In the genomic region with DNA sequence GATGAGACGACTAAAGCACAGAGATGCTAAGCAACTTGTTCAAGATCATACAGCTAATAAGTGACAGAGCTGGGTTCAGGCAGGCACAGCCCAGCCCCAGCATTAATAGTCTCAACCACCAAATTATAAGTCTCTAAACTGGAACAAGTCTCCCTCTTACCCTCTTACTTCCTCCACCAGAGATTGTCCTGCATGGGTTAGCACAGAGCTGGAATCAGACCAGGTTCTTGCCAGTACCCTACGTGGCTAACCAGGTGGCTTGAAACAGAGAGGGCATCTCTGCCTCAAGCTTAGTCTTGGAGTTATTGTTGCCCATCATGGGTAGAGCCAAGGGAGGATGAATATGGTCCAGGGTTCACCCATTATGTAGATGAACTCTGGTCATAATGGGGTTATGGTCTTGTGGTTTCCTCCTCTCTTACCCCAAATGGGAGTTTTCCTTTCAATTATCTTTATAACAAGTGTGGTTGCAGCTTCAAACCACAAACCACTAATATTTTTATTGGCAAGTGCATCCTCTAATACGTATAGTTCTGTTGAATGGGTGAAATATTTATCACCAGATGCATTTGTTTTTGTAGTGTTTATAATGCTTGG, we compare ENCODE assay signal across 22 cellular contexts. TPM values are rescaled to one million over a fixed set of nuclear protein-coding genes. Genes with fewer than 3 reads are reported as not detected.
DNase-seq lines count a peak whose midpoint lies in the region; ATAC-seq and TF ChIP-seq lines count a peak whose summit lies in the region.
"Had no signal": no experiment of that assay in that cellular context is flagged by ENCODE, and none has a peak within 500 bp of the region (broad histone marks: within the 10 kb centered on the region; RNA-seq: fewer than 3 reads in every experiment).

No MANE protein-coding gene starts in this region.

- H3K27ac ChIP-seq in CD4-positive, alpha-beta memory T cell (ENCODE audit: low read depth, low read length), result no peak overlapping the region
- H3K27ac ChIP-seq in MM.1S (ENCODE audit: low read length), result no peak overlapping the region
- H3K27ac ChIP-seq: coronary artery, neural progenitor cell, Peyer's patch, upper lobe of right lung, WERI-Rb-1 had no signal

- H3K4me3 ChIP-seq in CD4-positive, alpha-beta memory T cell (ENCODE audit: low read length in 2 of 2), result no peak overlapping the region
- no peak overlapping the region for H3K4me3 ChIP-seq in MM.1S (ENCODE audit: low read length)
- H3K4me3 ChIP-seq: coronary artery, neural progenitor cell, Peyer's patch, upper lobe of right lung had no signal

- peaks cover 24% of the 10 kb centered on the region for H3K4me1 ChIP-seq in CD4-positive, alpha-beta memory T cell (ENCODE audit: insufficient read depth, low read length)
- peaks cover 30% of the 10 kb centered on the region for H3K4me1 ChIP-seq in MM.1S (ENCODE audit: low read length)
- H3K4me1 ChIP-seq: neural progenitor cell, upper lobe of right lung had no signal

- DNase-seq in CD4-positive, alpha-beta memory T cell, result peak in 3 of 5 donors; percentile 26 to 45 (median 37)
- DNase-seq in MM.1S (peak; percentile 52), astrocyte of the hippocampus (ENCODE audit: low read depth, low spot score) (peak; percentile 68), kidney glomerular epithelial cell (lab: John Stamatoyannopoulos, UW) (peak; percentile 60), GM10266 (ENCODE audit: extremely low spot score) (no peak), SHP77 (lab: John Stamatoyannopoulos, UW) (no peak)
- no peak for DNase-seq in activated CD8-positive, alpha-beta T cell treated with anti-CD3 and anti-CD28 coated beads for 36 hours
- DNase-seq: activated CD8-positive, alpha-beta T cell treated with anti-CD3 and anti-CD28 coated beads, Interleukin-2, amount 10 ng/mL, durations not matched to agents 7 days and 5 days; amniotic stem cell; GDM1; head of caudate nucleus; mesendoderm; NCI-H2081 treated with DMSO at 0.1 percent for 48 hours; NCI-H526; Peyer's patch; stimulated activated naive CD4-positive, alpha-beta T cell; upper lobe of right lung; WERI-Rb-1 had no signal

- no peak overlapping the region for H3K9ac ChIP-seq in MM.1S (ENCODE audit: low read length)
- H3K9ac ChIP-seq: neural progenitor cell had no signal

- H3K4me3 Mint-ChIP-seq in CD4-positive, alpha-beta memory T cell, result peak overlapping the region in 2 of 8 donors; percentile 19 to 29
- H3K4me3 Mint-ChIP-seq in activated CD8-positive, alpha-beta T cell treated with anti-CD3 and anti-CD28 coated beads for 36 hours, result no peak overlapping the region
- H3K4me3 Mint-ChIP-seq: activated CD8-positive, alpha-beta T cell treated with anti-CD3 and anti-CD28 coated beads, Interleukin-2, amount 10 ng/mL, durations not matched to agents 7 days and 5 days; neural progenitor cell had no signal

- H3K9me3 ChIP-seq in CD4-positive, alpha-beta memory T cell (ENCODE audit: control insufficient read depth in 1 of 2, low read length in 2 of 2), result no peaks in the 10 kb centered on the region
- no peaks in the 10 kb centered on the region for H3K9me3 ChIP-seq in MM.1S (replicated peaks; ENCODE audit: insufficient read depth, low read length)
- H3K9me3 ChIP-seq: Peyer's patch, upper lobe of right lung had no signal

- no peaks in the 10 kb centered on the region for H3K36me3 ChIP-seq in CD4-positive, alpha-beta memory T cell (ENCODE audit: insufficient read depth, low read length)
- H3K36me3 ChIP-seq in MM.1S (replicated peaks; ENCODE audit: insufficient read depth, low read length), result no peaks in the 10 kb centered on the region
- H3K36me3 ChIP-seq: neural progenitor cell, Peyer's patch, upper lobe of right lung, WERI-Rb-1 had no signal

- H3K27me3 ChIP-seq in CD4-positive, alpha-beta memory T cell (ENCODE audit: insufficient read depth, low read length), result peaks cover 10% of the 10 kb centered on the region
- H3K27me3 ChIP-seq in MM.1S (replicated peaks; ENCODE audit: insufficient read depth, low read length), result no peaks in the 10 kb centered on the region; the same call in 1 of the 2 replicates
- H3K27me3 ChIP-seq: Peyer's patch had no signal

- no peaks in the 10 kb centered on the region for H4K20me1 ChIP-seq in MM.1S (ENCODE audit: insufficient read depth, low read length)

- ATAC-seq in GM21723 (IDR thresholded peaks at IDR 0.05; ENCODE audit: unreplicated experiment), result no peak
- ATAC-seq in activated CD8-positive, alpha-beta T cell treated with anti-CD3 and anti-CD28 coated beads for 36 hours, result no peak
- ATAC-seq: activated CD8-positive, alpha-beta T cell treated with anti-CD3 and anti-CD28 coated beads, Interleukin-2, amount 10 ng/mL, durations not matched to agents 7 days and 5 days; activated T-helper 17 cell treated with anti-CD3 and anti-CD28 coated beads, Interleukin-2, amount 50 U/mL, for 72 hours; upper lobe of right lung had no signal

- H3K9me2 ChIP-seq in MM.1S (replicated peaks; ENCODE audit: insufficient read depth, low read length), result no peaks in the 10 kb centered on the region

- intact Hi-C loops in CD4-positive, alpha-beta memory T cell (cut with micrococcal nuclease), result no loop called here
- intact Hi-C loops in activated CD8-positive, alpha-beta T cell treated with anti-CD3 and anti-CD28 coated beads for 36 hours (cut with micrococcal nuclease), result no loop called here

- H3K79me2 ChIP-seq in MM.1S (ENCODE audit: low read length), result no peaks in the 10 kb centered on the region

- no peak overlapping the region for H3K4me2 ChIP-seq in MM.1S (ENCODE audit: low read depth, low read length)
- H3K4me2 ChIP-seq: neural progenitor cell had no signal

- H3K27ac Mint-ChIP-seq in CD4-positive, alpha-beta memory T cell, result peak overlapping the region in 2 of 7 donors; percentile 14 to 47
- no peak overlapping the region for H3K27ac Mint-ChIP-seq in activated CD8-positive, alpha-beta T cell treated with anti-CD3 and anti-CD28 coated beads for 36 hours
- H3K27ac Mint-ChIP-seq: activated CD8-positive, alpha-beta T cell treated with anti-CD3 and anti-CD28 coated beads, Interleukin-2, amount 10 ng/mL, durations not matched to agents 7 days and 5 days; neural progenitor cell had no signal

- peaks cover 0 to 2% (median 0%) of the 10 kb centered on the region in 8 donors for H3K9me3 Mint-ChIP-seq in CD4-positive, alpha-beta memory T cell
- no peaks in the 10 kb centered on the region for H3K9me3 Mint-ChIP-seq in activated CD8-positive, alpha-beta T cell treated with anti-CD3 and anti-CD28 coated beads for 36 hours
- H3K9me3 Mint-ChIP-seq: activated T-helper 17 cell treated with anti-CD3 and anti-CD28 coated beads, Interleukin-2, amount 50 U/mL, for 72 hours; neural progenitor cell had no signal

- no peak overlapping the region for H2AFZ ChIP-seq in MM.1S (ENCODE audit: low read length)
- H2AFZ ChIP-seq: neural progenitor cell had no signal

- POLR2A ChIA-PET in CD4-positive, alpha-beta memory T cell (lab: Charles Lee; ENCODE audit: partially characterized antibody), result interaction anchor here (0.7 to 2.9 kb wide), 7 partner anchors 9 to 551 kb away, joined by 3 to 21 read pairs (median 3); partner anchors contain the start of genes TRMO and XPA
- POLR2A ChIA-PET in activated CD8-positive, alpha-beta T cell treated with anti-CD3 and anti-CD28 coated beads for 36 hours (lab: Charles Lee), result no interaction called here

- peaks cover 18% of the 10 kb centered on the region for H3F3A ChIP-seq in MM.1S (ENCODE audit: insufficient read depth, low read length)

- CTCF ChIA-PET in CD4-positive, alpha-beta memory T cell (lab: Charles Lee; ENCODE audit: partially characterized antibody), result interaction anchor here (0.8 to 2.0 kb wide), 8 partner anchors 9 to 217 kb away, joined by 3 to 10 read pairs (median 3); no protein-coding TSS in a partner anchor
- CTCF ChIA-PET in activated CD8-positive, alpha-beta T cell treated with anti-CD3 and anti-CD28 coated beads for 36 hours (lab: Charles Lee), result interaction anchor here (1.2 to 2.9 kb wide), 3 partner anchors 18 to 196 kb away, joined by 3 to 24 read pairs (median 3); no protein-coding TSS in a partner anchor

- no peak for TF ChIP-seq CTCF in MM.1S (IDR thresholded peaks at IDR 0.05; ENCODE audit: low read length)
- no peak for TF ChIP-seq CTCF in GM10266 (IDR thresholded peaks at IDR 0.05; ENCODE audit: control insufficient read depth, insufficient read depth, low read depth, missing control alignments)
- TF ChIP-seq CTCF in activated CD8-positive, alpha-beta T cell treated with anti-CD3 and anti-CD28 coated beads for 36 hours (IDR thresholded peaks at IDR 0.05), result no peak

- no peaks in the 10 kb centered on the region for H3K36me3 Mint-ChIP-seq in CD4-positive, alpha-beta memory T cell
- no peaks in the 10 kb centered on the region for H3K36me3 Mint-ChIP-seq in activated CD8-positive, alpha-beta T cell treated with anti-CD3 and anti-CD28 coated beads for 36 hours (ENCODE audit: low read depth)
- H3K36me3 Mint-ChIP-seq: neural progenitor cell had no signal

- peaks cover 15 to 39% (median 24%) of the 10 kb centered on the region in 4 donors for H3K4me1 Mint-ChIP-seq in CD4-positive, alpha-beta memory T cell
- H3K4me1 Mint-ChIP-seq in activated CD8-positive, alpha-beta T cell treated with anti-CD3 and anti-CD28 coated beads for 36 hours (ENCODE audit: low read depth), result peaks cover 13% of the 10 kb centered on the region

- peaks cover 4% of the 10 kb centered on the region in 2 donors for H3K27me3 Mint-ChIP-seq in CD4-positive, alpha-beta memory T cell
- H3K27me3 Mint-ChIP-seq in activated CD8-positive, alpha-beta T cell treated with anti-CD3 and anti-CD28 coated beads for 36 hours, result peaks cover 4% of the 10 kb centered on the region
- H3K27me3 Mint-ChIP-seq: activated T-helper 17 cell treated with anti-CD3 and anti-CD28 coated beads, Interleukin-2, amount 50 U/mL, for 72 hours had no signal

RNA-seq across cellular contexts. Expression of gene XPA, which starts 8.3 kb away (rescaled TPM):
- 10 to 100 TPM; 24.0 to 25.5 TPM for total RNA-seq in CD4-positive, alpha-beta memory T cell
- polyA plus RNA-seq in CD4-positive, alpha-beta memory T cell, result 10 to 100 TPM; 32.3 to 36.2 TPM
- 10 to 100 TPM in 1 of 2 experiments, 1 to 10 TPM in 1; 9.8 to 10.9 TPM for total RNA-seq in activated CD8-positive, alpha-beta T cell treated with anti-CD3 and anti-CD28 coated beads for 36 hours

Comparison
In these comparisons a context has a peak if more than half of its experiments do, and no peak if none do; other contexts are left out.
1. DNase-seq: peak in CD4-positive, alpha-beta memory T cell (3 of 5), MM.1S (single experiment), astrocyte of the hippocampus (single experiment) and kidney glomerular epithelial cell (single experiment); none in GM10266 (single experiment), SHP77 (0 of 2) and activated CD8-positive, alpha-beta T cell treated with anti-CD3 and anti-CD28 coated beads for 36 hours (single experiment).